8 cellular contexts compared by ENCODE assay signal in the genomic region with DNA sequence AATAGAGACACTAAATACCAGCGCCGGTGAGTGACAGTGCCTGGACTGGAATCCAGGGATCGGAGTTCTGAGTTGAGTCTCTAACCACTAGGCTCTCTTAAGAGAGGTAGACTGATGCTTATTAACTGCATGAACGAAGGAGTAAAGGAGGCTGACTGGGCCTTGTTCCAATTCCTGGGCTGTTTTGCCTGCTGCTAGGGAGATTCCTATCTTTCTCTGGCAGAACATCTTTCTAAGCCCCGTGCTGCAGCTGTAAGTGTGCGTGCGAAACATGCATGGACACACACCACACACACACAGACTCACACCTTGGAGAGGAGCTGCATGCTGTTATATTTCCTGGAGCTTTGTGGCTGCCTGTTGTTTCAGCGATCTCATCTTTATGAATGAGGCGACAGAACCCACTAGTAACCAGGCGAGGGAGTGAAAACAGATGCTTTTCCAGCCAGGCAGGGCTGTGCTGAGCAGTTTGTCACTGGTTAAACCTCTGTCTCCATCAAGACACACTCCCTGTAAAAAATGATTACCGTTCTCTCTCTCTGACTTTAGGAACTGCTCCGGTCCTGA.
DNase-seq lines count a peak whose midpoint lies in the region; ATAC-seq and TF ChIP-seq lines count a peak whose summit lies in the region.

No MANE protein-coding gene starts in this region.

- intact Hi-C loops in sciatic nerve (cut with DNase I) (no loop called here), ascending aorta (cut with DNase I) (no loop called here)

- no peaks in the 10 kb centered on the region for H3K9me3 Mint-ChIP-seq in WTC11

- POLR2A ChIA-PET in WTC11 (lab: Charles Lee) = interaction anchor here (0.8 kb wide), 1 partner anchor 12 kb away, joined by 3 read pairs; no protein-coding TSS in a partner anchor

- H3K4me3 ChIP-seq in BE2C (ENCODE audit: low read depth, low read length) (peak overlapping the region; percentile 21), ascending aorta (no peak overlapping the region)

- peak overlapping the region; percentile 96 for H3K27ac Mint-ChIP-seq in WTC11

- no peaks in the 10 kb centered on the region for H3K27me3 ChIP-seq in BE2C
- H3K27me3 ChIP-seq in ascending aorta = no peaks in the 10 kb centered on the region

- peaks cover 63% of the 10 kb centered on the region for H3K4me1 Mint-ChIP-seq in WTC11

- TF ChIP-seq CTCF in BE2C (IDR thresholded peaks at IDR 0.05; ENCODE audit: low read depth, low read length) (peak; percentile 14; the same call in 1 of the 2 replicates), WTC11 (IDR thresholded peaks at IDR 0.05) (no peak), ascending aorta (IDR thresholded peaks at IDR 0.05) (no peak)

- no peaks in the 10 kb centered on the region for H3K36me3 Mint-ChIP-seq in WTC11

- no peaks in the 10 kb centered on the region for H3K9me3 ChIP-seq in BE2C
- H3K9me3 ChIP-seq in ascending aorta = no peaks in the 10 kb centered on the region

- CTCF ChIA-PET in WTC11 (lab: Charles Lee) = no interaction called here

- H3K36me3 ChIP-seq in BE2C (no peaks in the 10 kb centered on the region), ascending aorta (no peaks in the 10 kb centered on the region)

- H3K4me3 Mint-ChIP-seq in WTC11 = no peak overlapping the region

- H3K4me1 ChIP-seq in BE2C (peaks cover 37% of the 10 kb centered on the region), ascending aorta (peaks cover 0 to 3% of the 10 kb centered on the region in 2 donors)

- peak; percentile 36 for ATAC-seq in GM19043 (IDR thresholded peaks at IDR 0.05; ENCODE audit: low read depth, unreplicated experiment)
- peak; percentile 32 for ATAC-seq in HG03439 (IDR thresholded peaks at IDR 0.05; ENCODE audit: unreplicated experiment)
- 0 out of 2 replicates have a peak, but pooled peaks have one; percentile 17 for ATAC-seq in WTC11
- ATAC-seq in sciatic nerve = peak; percentile 55

- H3K27ac ChIP-seq in ascending aorta = peak overlapping the region in 1 of 2 donors; percentile 34

- DNase-seq in BE2C (peak; percentile 89), WTC11 (ENCODE audit: low spot score) (no peak), fibroblast of gingiva (ENCODE audit: low read depth) (peak; percentile 72), sciatic nerve (ENCODE audit: low spot score) (no peak), GF-D8 (lab: John Stamatoyannopoulos, UW) (no peak), ascending aorta (ENCODE audit: low spot score in 2 of 2) (no peak)

- no peaks in the 10 kb centered on the region for H3K27me3 Mint-ChIP-seq in WTC11 (ENCODE audit: low read depth)

TF ChIP-seq in WTC11, 78 proteins besides CTCF, POLR2A, EP300 and RAD21:
- TF ChIP-seq, protein P1, sequence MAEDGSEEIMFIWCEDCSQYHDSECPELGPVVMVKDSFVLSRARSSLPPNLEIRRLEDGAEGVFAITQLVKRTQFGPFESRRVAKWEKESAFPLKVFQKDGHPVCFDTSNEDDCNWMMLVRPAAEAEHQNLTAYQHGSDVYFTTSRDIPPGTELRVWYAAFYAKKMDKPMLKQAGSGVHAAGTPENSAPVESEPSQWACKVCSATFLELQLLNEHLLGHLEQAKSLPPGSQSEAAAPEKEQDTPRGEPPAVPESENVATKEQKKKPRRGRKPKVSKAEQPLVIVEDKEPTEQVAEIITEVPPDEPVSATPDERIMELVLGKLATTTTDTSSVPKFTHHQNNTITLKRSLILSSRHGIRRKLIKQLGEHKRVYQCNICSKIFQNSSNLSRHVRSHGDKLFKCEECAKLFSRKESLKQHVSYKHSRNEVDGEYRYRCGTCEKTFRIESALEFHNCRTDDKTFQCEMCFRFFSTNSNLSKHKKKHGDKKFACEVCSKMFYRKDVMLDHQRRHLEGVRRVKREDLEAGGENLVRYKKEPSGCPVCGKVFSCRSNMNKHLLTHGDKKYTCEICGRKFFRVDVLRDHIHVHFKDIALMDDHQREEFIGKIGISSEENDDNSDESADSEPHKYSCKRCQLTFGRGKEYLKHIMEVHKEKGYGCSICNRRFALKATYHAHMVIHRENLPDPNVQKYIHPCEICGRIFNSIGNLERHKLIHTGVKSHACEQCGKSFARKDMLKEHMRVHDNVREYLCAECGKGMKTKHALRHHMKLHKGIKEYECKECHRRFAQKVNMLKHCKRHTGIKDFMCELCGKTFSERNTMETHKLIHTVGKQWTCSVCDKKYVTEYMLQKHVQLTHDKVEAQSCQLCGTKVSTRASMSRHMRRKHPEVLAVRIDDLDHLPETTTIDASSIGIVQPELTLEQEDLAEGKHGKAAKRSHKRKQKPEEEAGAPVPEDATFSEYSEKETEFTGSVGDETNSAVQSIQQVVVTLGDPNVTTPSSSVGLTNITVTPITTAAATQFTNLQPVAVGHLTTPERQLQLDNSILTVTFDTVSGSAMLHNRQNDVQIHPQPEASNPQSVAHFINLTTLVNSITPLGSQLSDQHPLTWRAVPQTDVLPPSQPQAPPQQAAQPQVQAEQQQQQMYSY (CRISPR knock-in tag; IDR thresholded peaks at IDR 0.05) = peak; percentile 96
- TF ChIP-seq, protein P2, sequence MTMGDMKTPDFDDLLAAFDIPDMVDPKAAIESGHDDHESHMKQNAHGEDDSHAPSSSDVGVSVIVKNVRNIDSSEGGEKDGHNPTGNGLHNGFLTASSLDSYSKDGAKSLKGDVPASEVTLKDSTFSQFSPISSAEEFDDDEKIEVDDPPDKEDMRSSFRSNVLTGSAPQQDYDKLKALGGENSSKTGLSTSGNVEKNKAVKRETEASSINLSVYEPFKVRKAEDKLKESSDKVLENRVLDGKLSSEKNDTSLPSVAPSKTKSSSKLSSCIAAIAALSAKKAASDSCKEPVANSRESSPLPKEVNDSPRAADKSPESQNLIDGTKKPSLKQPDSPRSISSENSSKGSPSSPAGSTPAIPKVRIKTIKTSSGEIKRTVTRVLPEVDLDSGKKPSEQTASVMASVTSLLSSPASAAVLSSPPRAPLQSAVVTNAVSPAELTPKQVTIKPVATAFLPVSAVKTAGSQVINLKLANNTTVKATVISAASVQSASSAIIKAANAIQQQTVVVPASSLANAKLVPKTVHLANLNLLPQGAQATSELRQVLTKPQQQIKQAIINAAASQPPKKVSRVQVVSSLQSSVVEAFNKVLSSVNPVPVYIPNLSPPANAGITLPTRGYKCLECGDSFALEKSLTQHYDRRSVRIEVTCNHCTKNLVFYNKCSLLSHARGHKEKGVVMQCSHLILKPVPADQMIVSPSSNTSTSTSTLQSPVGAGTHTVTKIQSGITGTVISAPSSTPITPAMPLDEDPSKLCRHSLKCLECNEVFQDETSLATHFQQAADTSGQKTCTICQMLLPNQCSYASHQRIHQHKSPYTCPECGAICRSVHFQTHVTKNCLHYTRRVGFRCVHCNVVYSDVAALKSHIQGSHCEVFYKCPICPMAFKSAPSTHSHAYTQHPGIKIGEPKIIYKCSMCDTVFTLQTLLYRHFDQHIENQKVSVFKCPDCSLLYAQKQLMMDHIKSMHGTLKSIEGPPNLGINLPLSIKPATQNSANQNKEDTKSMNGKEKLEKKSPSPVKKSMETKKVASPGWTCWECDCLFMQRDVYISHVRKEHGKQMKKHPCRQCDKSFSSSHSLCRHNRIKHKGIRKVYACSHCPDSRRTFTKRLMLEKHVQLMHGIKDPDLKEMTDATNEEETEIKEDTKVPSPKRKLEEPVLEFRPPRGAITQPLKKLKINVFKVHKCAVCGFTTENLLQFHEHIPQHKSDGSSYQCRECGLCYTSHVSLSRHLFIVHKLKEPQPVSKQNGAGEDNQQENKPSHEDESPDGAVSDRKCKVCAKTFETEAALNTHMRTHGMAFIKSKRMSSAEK (CRISPR knock-in tag; IDR thresholded peaks at IDR 0.05; ENCODE audit: borderline replicate concordance) = no peak

Comparison
In these comparisons a context has a peak if more than half of its experiments do, and no peak if none do; other contexts are left out.
1. DNase-seq: peak in BE2C (single experiment) and fibroblast of gingiva (single experiment); none in WTC11 (single experiment), sciatic nerve (single experiment), GF-D8 (single experiment) and ascending aorta (0 of 2).
2. Peak in every context shown above with its lines, with median percentiles within 50 percentile points of each other: ATAC-seq.